13 cellular contexts compared by ENCODE assay signal in genomic region chr3:8505621-8506020, GRCh38. TPM values are rescaled to one million over a fixed set of nuclear protein-coding genes. Genes with fewer than 3 reads are reported as not detected.
DNase-seq lines count a peak whose midpoint lies in the region; TF ChIP-seq lines count a peak whose summit lies in the region.
"Had no signal": no experiment of that assay in that cellular context is flagged by ENCODE, and none has a peak within 500 bp of the region (broad histone marks: within the 10 kb centered on the region; RNA-seq: fewer than 3 reads in every experiment).

No MANE protein-coding gene starts in this region.

- H3K36me3 ChIP-seq in skeletal muscle satellite cell (ENCODE audit: insufficient read depth, low read length), result peaks cover 19% of the 10 kb centered on the region
- no peaks in the 10 kb centered on the region; the same call in 1 of the 2 replicates for H3K36me3 ChIP-seq in WERI-Rb-1
- peaks cover 11% of the 10 kb centered on the region for H3K36me3 ChIP-seq in brain microvascular endothelial cell (replicated peaks)

- peaks cover 82% of the 10 kb centered on the region for H3K4me1 ChIP-seq in skeletal muscle satellite cell (ENCODE audit: control insufficient read depth, insufficient read depth, low read length)

- H3K9ac ChIP-seq in skeletal muscle satellite cell (ENCODE audit: low read depth, low read length), result no peak overlapping the region

- H3K27me3 ChIP-seq in skeletal muscle satellite cell (ENCODE audit: control insufficient read depth, insufficient read depth, low read length), result no peaks in the 10 kb centered on the region
- no peaks in the 10 kb centered on the region for H3K27me3 ChIP-seq in WERI-Rb-1 (ENCODE audit: insufficient read depth, low read depth, severe bottlenecking)
- H3K27me3 ChIP-seq in brain microvascular endothelial cell (replicated peaks), result no peaks in the 10 kb centered on the region

- no peak overlapping the region for H3K27ac ChIP-seq in WERI-Rb-1
- no peak overlapping the region for H3K27ac ChIP-seq in brain microvascular endothelial cell

- H3K9me3 ChIP-seq in skeletal muscle satellite cell (replicated peaks; ENCODE audit: low read length) (no peaks in the 10 kb centered on the region), WERI-Rb-1 (ENCODE audit: severe bottlenecking) (no peaks in the 10 kb centered on the region)

- H3K4me2 ChIP-seq in skeletal muscle satellite cell (ENCODE audit: low read length), result peak overlapping the region; percentile 91
- H3K4me2 ChIP-seq: GM23338 had no signal

- peak; percentile 18 for DNase-seq in Daoy (ENCODE audit: low read depth)
- peak; percentile 20 for DNase-seq in NCI-H2196 (lab: John Stamatoyannopoulos, UW; ENCODE audit: unreplicated experiment)
- DNase-seq in fibroblast of mammary gland (ENCODE audit: low read depth), result peak; percentile 42
- no peak for DNase-seq in stimulated activated CD4-positive, alpha-beta T cell treated with anti-CD3 and anti-CD28 coated beads, Interleukin-2, amount 100 ng/mL, for 24 hours
- DNase-seq in WERI-Rb-1, result no peak
- DNase-seq in KG1 (lab: John Stamatoyannopoulos, UW), result no peak
- no peak for DNase-seq in brain microvascular endothelial cell
- DNase-seq: activated T-cell treated with anti-CD3 and anti-CD28 coated beads, Interleukin-2, amount 50 U/mL, for 4 hours; naive thymus-derived CD4-positive, alpha-beta T cell; OCI-M1; stimulated activated CD4-positive, alpha-beta T cell treated with anti-CD3 and anti-CD28 coated beads, Interleukin-1b, Interleukin-23, amount 100 ng/mL, for 48 hours had no signal

- H3K4me3 ChIP-seq in fibroblast of mammary gland (ENCODE audit: control insufficient read depth, low read depth, low read length), result no peak overlapping the region
- peak overlapping the region; percentile 29 for H3K4me3 ChIP-seq in skeletal muscle satellite cell (ENCODE audit: low read length)
- H3K4me3 ChIP-seq in WERI-Rb-1 (ENCODE audit: low read depth, low read length), result no peak overlapping the region
- H3K4me3 ChIP-seq in brain microvascular endothelial cell (ENCODE audit: low read depth, low read length), result no peak overlapping the region
- H3K4me3 ChIP-seq: GM23338 had no signal

- in situ Hi-C loops in brain microvascular endothelial cell (cut with HindIII; ENCODE audit: low pct_ligation_motif_present, low sequenced_read_pairs), result no loop called here

- no peak for TF ChIP-seq CTCF in fibroblast of mammary gland (conservative IDR thresholded peaks at IDR 0.05; ENCODE audit: control insufficient read depth, insufficient read depth, low read depth, low read length)
- no peak for TF ChIP-seq CTCF in WERI-Rb-1 (IDR thresholded peaks at IDR 0.05; ENCODE audit: low read depth, low read length)
- no peak for TF ChIP-seq CTCF in brain microvascular endothelial cell (IDR thresholded peaks at IDR 0.05; ENCODE audit: low read depth, low read length, missing control alignments)

RNA-seq across cellular contexts. Expression of gene LMCD1, which starts 4.0 kb away (rescaled TPM):
- 14.5 and 18.7 TPM in 2 replicates for total RNA-seq in Daoy (2014; rRNA removed; shearing (Covaris generic))
- total RNA-seq in skeletal muscle satellite cell (2012; rRNA removed), result 17.5 and 29.5 TPM in 2 replicates

Comparison
In these comparisons a context has a peak if more than half of its experiments do, and no peak if none do; other contexts are left out.
1. DNase-seq: peak in Daoy (single experiment), NCI-H2196 (single experiment) and fibroblast of mammary gland (single experiment); none in stimulated activated CD4-positive, alpha-beta T cell treated with anti-CD3 and anti-CD28 coated beads, Interleukin-2, amount 100 ng/mL, for 24 hours (0 of 2), WERI-Rb-1 (single experiment), KG1 (single experiment) and brain microvascular endothelial cell (single experiment).